17 cellular contexts compared by ENCODE assay signal in the genomic region with DNA sequence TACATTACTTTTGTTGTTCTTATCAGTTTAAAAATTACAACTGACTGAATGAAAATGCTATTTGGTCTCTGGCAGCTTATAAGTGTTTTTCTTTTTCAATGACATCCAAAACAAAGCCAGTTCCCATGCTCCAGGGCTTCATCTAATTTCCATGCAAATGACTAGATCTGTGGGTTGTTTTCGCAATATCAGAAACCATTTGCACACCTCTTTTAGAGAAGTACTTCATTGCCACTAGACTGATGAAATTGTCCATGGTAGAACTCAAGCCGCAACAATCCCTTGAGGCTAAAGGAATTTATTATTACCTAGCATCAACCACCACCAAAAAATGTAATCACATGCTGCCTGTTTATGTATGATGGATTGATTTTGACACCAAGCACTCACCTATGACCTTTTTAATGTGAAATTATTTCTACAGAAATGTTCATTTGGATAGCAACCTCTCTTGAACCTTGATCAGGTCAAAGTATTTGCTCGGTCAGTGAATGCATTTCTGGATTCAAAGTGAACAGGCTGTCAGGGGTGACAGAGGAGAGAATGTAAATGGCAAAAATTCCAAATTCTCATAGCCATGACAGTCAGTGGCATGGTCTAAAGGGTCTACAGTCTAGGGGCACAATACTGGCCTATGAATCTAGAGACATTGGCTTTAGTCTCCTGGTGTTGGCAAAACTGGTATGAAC.
"Had no signal": no experiment of that assay in that cellular context is flagged by ENCODE, and none has a peak within 500 bp of the region (broad histone marks: within the 10 kb centered on the region; RNA-seq: fewer than 3 reads in every experiment).

No MANE protein-coding gene starts in this region.

- H3K4me1 ChIP-seq: tibial artery had no signal

- H3K9me3 ChIP-seq: tibial artery had no signal

- H3K36me3 Mint-ChIP-seq: activated naive CD4-positive, alpha-beta T cell treated with anti-CD3 and anti-CD28 coated beads, Interleukin-2, amount 50 U/mL, for 24 hours; WTC11 had no signal

- ATAC-seq: activated CD4-positive, alpha-beta T cell treated with anti-CD3 and anti-CD28 coated beads for 36 hours; effector memory CD8-positive, alpha-beta T cell; stimulated activated naive CD8-positive, alpha-beta T cell treated with anti-CD3 and anti-CD28 coated beads, Interleukin-15, Interleukin-2, amounts not matched to agents 100 U/mL and 50 U/mL, for 24 hours; WTC11 had no signal

- H3K4me3 ChIP-seq: tibial artery had no signal

- H3K4me3 Mint-ChIP-seq: activated CD4-positive, alpha-beta T cell treated with anti-CD3 and anti-CD28 coated beads for 36 hours; activated naive CD4-positive, alpha-beta T cell treated with anti-CD3 and anti-CD28 coated beads, Interleukin-2, amount 50 U/mL, for 24 hours; effector memory CD8-positive, alpha-beta T cell; nephron progenitor cell; WTC11 had no signal

- H3K27ac Mint-ChIP-seq: activated CD4-positive, alpha-beta T cell treated with anti-CD3 and anti-CD28 coated beads for 36 hours; activated naive CD4-positive, alpha-beta T cell treated with anti-CD3 and anti-CD28 coated beads, Interleukin-2, amount 50 U/mL, for 24 hours; effector memory CD8-positive, alpha-beta T cell; nephron progenitor cell; WTC11 had no signal

- H3K27me3 ChIP-seq: tibial artery had no signal

- H3K4me1 Mint-ChIP-seq: activated CD4-positive, alpha-beta T cell treated with anti-CD3 and anti-CD28 coated beads for 36 hours; activated naive CD4-positive, alpha-beta T cell treated with anti-CD3 and anti-CD28 coated beads, Interleukin-2, amount 50 U/mL, for 24 hours; nephron progenitor cell had no signal

- H3K27ac ChIP-seq: tibial artery had no signal

- H3K36me3 ChIP-seq: tibial artery had no signal

- H3K9me3 Mint-ChIP-seq: activated naive CD4-positive, alpha-beta T cell treated with anti-CD3 and anti-CD28 coated beads, Interleukin-2, amount 50 U/mL, for 24 hours; nephron progenitor cell; WTC11 had no signal

- DNase-seq: activated CD4-positive, alpha-beta T cell treated with anti-CD3 and anti-CD28 coated beads for 36 hours; activated CD4-positive, alpha-beta T cell treated with anti-CD3 and anti-CD28 coated beads, Interleukin-2, amount 50 U/mL, for 48 hours; activated gamma-delta T cell; caudate nucleus; effector memory CD8-positive, alpha-beta T cell; foreskin melanocyte; glutamatergic neuron; hypothalamus; midbrain; nephron progenitor cell; nucleus accumbens; stimulated activated CD4-positive, alpha-beta T cell treated with anti-CD3 and anti-CD28 coated beads, Interleukin-2, amount 100 ng/mL, for 24 hours; stimulated activated naive CD8-positive, alpha-beta T cell treated with anti-CD3 and anti-CD28 coated beads, Interleukin-15, Interleukin-2, amounts not matched to agents 100 U/mL and 50 U/mL, for 24 hours; substantia nigra; tibial artery had no signal
